In the genomic region with DNA sequence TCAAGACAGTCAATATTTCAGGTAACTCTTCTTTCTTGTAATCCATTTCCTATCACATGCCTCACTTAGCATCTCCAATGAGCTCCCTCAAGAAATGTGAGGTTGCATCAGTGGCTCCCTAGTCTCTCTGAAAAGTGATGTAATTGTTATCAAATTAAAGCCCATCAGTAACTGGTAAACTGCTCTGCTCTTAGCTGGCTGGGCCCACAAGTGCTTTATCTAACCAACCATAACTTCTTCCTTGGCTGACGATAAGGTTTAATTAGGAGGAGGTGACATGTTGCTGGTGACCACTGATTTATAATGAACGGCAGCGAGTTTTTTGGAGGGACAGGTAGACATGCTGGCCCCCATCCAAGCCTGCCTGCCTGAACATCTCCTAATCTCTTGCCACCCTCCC, we compare ENCODE assay signal across 1 cellular context.
TF ChIP-seq lines count a peak whose summit lies in the region.

No MANE protein-coding gene starts in this region.

TF ChIP-seq in GM23338, 12 proteins besides CTCF, POLR2A, EP300 and RAD21 (continued from another document):
- TF ChIP-seq, protein P1, sequence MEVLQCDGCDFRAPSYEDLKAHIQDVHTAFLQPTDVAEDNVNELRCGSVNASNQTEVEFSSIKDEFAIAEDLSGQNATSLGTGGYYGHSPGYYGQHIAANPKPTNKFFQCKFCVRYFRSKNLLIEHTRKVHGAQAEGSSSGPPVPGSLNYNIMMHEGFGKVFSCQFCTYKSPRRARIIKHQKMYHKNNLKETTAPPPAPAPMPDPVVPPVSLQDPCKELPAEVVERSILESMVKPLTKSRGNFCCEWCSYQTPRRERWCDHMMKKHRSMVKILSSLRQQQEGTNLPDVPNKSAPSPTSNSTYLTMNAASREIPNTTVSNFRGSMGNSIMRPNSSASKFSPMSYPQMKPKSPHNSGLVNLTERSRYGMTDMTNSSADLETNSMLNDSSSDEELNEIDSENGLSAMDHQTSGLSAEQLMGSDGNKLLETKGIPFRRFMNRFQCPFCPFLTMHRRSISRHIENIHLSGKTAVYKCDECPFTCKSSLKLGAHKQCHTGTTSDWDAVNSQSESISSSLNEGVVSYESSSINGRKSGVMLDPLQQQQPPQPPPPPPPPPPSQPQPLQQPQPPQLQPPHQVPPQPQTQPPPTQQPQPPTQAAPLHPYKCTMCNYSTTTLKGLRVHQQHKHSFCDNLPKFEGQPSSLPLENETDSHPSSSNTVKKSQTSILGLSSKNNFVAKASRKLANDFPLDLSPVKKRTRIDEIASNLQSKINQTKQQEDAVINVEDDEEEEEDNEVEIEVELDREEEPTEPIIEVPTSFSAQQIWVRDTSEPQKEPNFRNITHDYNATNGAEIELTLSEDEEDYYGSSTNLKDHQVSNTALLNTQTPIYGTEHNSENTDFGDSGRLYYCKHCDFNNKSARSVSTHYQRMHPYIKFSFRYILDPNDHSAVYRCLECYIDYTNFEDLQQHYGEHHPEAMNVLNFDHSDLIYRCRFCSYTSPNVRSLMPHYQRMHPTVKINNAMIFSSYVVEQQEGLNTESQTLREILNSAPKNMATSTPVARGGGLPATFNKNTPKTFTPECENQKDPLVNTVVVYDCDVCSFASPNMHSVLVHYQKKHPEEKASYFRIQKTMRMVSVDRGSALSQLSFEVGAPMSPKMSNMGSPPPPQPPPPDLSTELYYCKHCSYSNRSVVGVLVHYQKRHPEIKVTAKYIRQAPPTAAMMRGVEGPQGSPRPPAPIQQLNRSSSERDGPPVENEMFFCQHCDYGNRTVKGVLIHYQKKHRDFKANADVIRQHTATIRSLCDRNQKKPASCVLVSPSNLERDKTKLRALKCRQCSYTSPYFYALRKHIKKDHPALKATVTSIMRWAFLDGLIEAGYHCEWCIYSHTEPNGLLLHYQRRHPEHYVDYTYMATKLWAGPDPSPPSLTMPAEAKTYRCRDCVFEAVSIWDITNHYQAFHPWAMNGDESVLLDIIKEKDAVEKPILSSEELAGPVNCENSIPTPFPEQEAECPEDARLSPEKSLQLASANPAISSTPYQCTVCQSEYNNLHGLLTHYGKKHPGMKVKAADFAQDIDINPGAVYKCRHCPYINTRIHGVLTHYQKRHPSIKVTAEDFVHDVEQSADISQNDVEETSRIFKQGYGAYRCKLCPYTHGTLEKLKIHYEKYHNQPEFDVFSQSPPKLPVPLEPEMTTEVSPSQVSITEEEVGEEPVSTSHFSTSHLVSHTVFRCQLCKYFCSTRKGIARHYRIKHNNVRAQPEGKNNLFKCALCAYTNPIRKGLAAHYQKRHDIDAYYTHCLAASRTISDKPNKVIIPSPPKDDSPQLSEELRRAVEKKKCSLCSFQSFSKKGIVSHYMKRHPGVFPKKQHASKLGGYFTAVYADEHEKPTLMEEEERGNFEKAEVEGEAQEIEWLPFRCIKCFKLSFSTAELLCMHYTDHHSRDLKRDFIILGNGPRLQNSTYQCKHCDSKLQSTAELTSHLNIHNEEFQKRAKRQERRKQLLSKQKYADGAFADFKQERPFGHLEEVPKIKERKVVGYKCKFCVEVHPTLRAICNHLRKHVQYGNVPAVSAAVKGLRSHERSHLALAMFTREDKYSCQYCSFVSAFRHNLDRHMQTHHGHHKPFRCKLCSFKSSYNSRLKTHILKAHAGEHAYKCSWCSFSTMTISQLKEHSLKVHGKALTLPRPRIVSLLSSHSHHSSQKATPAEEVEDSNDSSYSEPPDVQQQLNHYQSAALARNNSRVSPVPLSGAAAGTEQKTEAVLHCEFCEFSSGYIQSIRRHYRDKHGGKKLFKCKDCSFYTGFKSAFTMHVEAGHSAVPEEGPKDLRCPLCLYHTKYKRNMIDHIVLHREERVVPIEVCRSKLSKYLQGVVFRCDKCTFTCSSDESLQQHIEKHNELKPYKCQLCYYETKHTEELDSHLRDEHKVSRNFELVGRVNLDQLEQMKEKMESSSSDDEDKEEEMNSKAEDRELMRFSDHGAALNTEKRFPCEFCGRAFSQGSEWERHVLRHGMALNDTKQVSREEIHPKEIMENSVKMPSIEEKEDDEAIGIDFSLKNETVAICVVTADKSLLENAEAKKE (CRISPR knock-in tag; IDR thresholded peaks at IDR 0.05): no peak
- TF ChIP-seq ZNF331 (CRISPR knock-in tag; IDR thresholded peaks at IDR 0.05; ENCODE audit: low read depth): no peak
- no peak for TF ChIP-seq POLR2AphosphoS5 (IDR thresholded peaks at IDR 0.05; ENCODE audit: low read depth)
- TF ChIP-seq, protein P2, sequence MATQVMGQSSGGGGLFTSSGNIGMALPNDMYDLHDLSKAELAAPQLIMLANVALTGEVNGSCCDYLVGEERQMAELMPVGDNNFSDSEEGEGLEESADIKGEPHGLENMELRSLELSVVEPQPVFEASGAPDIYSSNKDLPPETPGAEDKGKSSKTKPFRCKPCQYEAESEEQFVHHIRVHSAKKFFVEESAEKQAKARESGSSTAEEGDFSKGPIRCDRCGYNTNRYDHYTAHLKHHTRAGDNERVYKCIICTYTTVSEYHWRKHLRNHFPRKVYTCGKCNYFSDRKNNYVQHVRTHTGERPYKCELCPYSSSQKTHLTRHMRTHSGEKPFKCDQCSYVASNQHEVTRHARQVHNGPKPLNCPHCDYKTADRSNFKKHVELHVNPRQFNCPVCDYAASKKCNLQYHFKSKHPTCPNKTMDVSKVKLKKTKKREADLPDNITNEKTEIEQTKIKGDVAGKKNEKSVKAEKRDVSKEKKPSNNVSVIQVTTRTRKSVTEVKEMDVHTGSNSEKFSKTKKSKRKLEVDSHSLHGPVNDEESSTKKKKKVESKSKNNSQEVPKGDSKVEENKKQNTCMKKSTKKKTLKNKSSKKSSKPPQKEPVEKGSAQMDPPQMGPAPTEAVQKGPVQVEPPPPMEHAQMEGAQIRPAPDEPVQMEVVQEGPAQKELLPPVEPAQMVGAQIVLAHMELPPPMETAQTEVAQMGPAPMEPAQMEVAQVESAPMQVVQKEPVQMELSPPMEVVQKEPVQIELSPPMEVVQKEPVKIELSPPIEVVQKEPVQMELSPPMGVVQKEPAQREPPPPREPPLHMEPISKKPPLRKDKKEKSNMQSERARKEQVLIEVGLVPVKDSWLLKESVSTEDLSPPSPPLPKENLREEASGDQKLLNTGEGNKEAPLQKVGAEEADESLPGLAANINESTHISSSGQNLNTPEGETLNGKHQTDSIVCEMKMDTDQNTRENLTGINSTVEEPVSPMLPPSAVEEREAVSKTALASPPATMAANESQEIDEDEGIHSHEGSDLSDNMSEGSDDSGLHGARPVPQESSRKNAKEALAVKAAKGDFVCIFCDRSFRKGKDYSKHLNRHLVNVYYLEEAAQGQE (IDR thresholded peaks at IDR 0.05; ENCODE audit: unreplicated experiment): no peak
- no peak for TF ChIP-seq CREB1 (CRISPR knock-in tag; IDR thresholded peaks at IDR 0.05; ENCODE audit: low read depth)
- no peak for TF ChIP-seq NANOG (IDR thresholded peaks at IDR 0.05; ENCODE audit: borderline replicate concordance)
- no peak for TF ChIP-seq STAT1 (IDR thresholded peaks at IDR 0.05; ENCODE audit: unreplicated experiment)
- TF ChIP-seq EZH2phosphoT487 (IDR thresholded peaks at IDR 0.05; ENCODE audit: unreplicated experiment): no peak
- no peak for TF ChIP-seq EZH2 (IDR thresholded peaks at IDR 0.05; ENCODE audit: low read depth, unreplicated experiment)
- no peak for TF ChIP-seq JUNB (IDR thresholded peaks at IDR 0.05; ENCODE audit: unreplicated experiment)
- TF ChIP-seq, protein P3, sequence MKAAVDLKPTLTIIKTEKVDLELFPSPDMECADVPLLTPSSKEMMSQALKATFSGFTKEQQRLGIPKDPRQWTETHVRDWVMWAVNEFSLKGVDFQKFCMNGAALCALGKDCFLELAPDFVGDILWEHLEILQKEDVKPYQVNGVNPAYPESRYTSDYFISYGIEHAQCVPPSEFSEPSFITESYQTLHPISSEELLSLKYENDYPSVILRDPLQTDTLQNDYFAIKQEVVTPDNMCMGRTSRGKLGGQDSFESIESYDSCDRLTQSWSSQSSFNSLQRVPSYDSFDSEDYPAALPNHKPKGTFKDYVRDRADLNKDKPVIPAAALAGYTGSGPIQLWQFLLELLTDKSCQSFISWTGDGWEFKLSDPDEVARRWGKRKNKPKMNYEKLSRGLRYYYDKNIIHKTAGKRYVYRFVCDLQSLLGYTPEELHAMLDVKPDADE (IDR thresholded peaks at IDR 0.05): no peak
